In the genomic region with DNA sequence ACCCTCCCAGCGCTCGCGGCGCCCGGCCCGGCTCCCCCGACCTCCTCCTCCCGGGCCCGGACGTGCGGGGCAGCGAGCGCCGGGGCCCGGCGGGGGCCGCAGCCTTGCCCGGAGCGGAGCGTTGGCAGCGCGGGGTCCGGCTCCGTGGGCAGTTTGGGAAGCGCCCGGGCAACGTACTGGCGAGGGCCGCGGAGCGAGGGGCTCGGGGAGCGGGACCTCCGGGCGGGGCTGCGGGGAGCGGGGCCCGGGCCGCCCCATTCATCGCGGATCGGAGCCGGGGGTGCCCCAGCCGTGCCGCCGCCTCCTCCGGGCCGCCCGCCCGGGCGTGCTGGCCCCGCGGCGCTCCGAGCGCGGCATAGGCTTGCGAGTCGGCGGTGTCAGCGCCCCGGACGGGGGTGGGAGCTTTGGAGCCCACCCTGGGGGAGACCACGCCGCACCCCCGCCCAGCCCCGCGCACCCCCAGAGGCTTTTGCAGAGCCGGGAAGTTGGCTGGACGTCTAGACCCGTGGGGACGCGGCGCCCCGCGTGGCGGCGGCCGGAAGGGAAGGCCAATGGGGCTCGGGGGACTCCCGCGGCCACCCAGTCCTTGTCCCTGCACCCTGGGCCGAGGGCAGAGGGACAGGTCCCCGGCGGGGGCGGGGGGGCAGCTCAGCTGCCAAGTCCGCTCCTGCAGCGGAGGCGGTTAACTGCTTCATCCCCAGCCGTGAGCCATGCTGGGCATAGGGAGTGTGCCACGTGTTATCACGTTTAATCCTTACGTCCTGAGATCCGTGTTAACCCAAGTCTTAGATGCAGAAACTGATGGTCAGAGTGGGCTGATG, we compare ENCODE assay signal across 9 cellular contexts. TPM values are rescaled to one million over a fixed set of nuclear protein-coding genes. Genes with fewer than 3 reads are reported as not detected.
A peak's percentile ranks its signal among the peaks of the same experiment; 100 is the strongest.
DNase-seq lines count a peak whose midpoint lies in the region; TF ChIP-seq lines count a peak whose summit lies in the region.
"Had no signal": no experiment of that assay in that cellular context is flagged by ENCODE, and none has a peak within 500 bp of the region (broad histone marks: within the 10 kb centered on the region; RNA-seq: fewer than 3 reads in every experiment).

No MANE protein-coding gene starts in this region.

- H3K27me3 ChIP-seq in hepatocyte (peaks cover 25% of the 10 kb centered on the region), skeletal muscle tissue (ENCODE audit: control insufficient read depth in 3 of 3, insufficient read depth in 3 of 3, low read length in 3 of 3) (peaks cover 3 to 13% (median 4%) of the 10 kb centered on the region in 3 donors)

- H3K4me1 ChIP-seq in hepatocyte (ENCODE audit: insufficient read depth) (peaks cover 4% of the 10 kb centered on the region), skeletal muscle tissue (ENCODE audit: control insufficient read depth in 3 of 3, insufficient read depth in 3 of 3, low read length in 3 of 3) (peaks cover 17 to 37% (median 28%) of the 10 kb centered on the region in 3 donors)

- H4K20me1 ChIP-seq in hepatocyte (ENCODE audit: insufficient read depth, poor library complexity, severe bottlenecking) = no peaks in the 10 kb centered on the region

- H3K79me2 ChIP-seq in hepatocyte = no peaks in the 10 kb centered on the region

- H3K9ac ChIP-seq in skeletal muscle tissue (ENCODE audit: low read depth in 1 of 3, low read length in 3 of 3) = peak overlapping the region in 1 of 3 donors; percentile 72

- H3K4me2 ChIP-seq in hepatocyte = peak overlapping the region; percentile 89

- no peak overlapping the region for H2AFZ ChIP-seq in hepatocyte

- DNase-seq in GM13976 (ENCODE audit: low spot score) (no peak), hepatocyte (ENCODE audit: low spot score) (peak; percentile 64), T-helper 9 cell (no peak), NCI-H510A treated with DMSO at 0.1 percent for 48 hours (lab: John Stamatoyannopoulos, UW) (no peak), activated gamma-delta T cell (lab: John Stamatoyannopoulos, UW) (no peak)
- peak; percentile 32 to 44 for DNase-seq in activated T-cell treated with anti-CD3 and anti-CD28 coated beads, Interleukin-2, amount 50 U/mL, for 48 hours
- DNase-seq in stimulated activated CD4-positive, alpha-beta T cell treated with anti-CD3 and anti-CD28 coated beads, Interleukin-4, amount 100 ng/mL, for 4 hours = no peak

- H3K27ac ChIP-seq in hepatocyte (no peak overlapping the region), skeletal muscle tissue (ENCODE audit: low read depth, low read length) (no peak overlapping the region)

- H3K9me3 ChIP-seq in hepatocyte (ENCODE audit: low read depth) (no peaks in the 10 kb centered on the region), skeletal muscle tissue (ENCODE audit: control insufficient read depth in 3 of 3, low read length in 3 of 3) (no peaks in the 10 kb centered on the region)

- in situ Hi-C loops in GM13976 (cut with MboI; ENCODE audit: low sequenced_read_pairs, unreplicated experiment) = no loop called here

- TF ChIP-seq CTCF in GM13976 (IDR thresholded peaks at IDR 0.05; ENCODE audit: borderline replicate concordance, control extremely low read depth, extremely low read depth, insufficient read depth, missing control alignments) (peak; percentile 11), hepatocyte (IDR thresholded peaks at IDR 0.05; ENCODE audit: poor library complexity) (peak; percentile 60)

- WGBS in hepatocyte (ENCODE audit: low lambda C conversion rate, missing lambda C conversion rate) = 3% methylated on average over 48 of the region's 94 CpGs

- H3K36me3 ChIP-seq in hepatocyte (replicated peaks; ENCODE audit: insufficient read depth, low read depth) (no peaks in the 10 kb centered on the region), skeletal muscle tissue (ENCODE audit: control insufficient read depth in 3 of 3, insufficient read depth in 3 of 3, low read length in 3 of 3) (no peaks in the 10 kb centered on the region)

- no peaks in the 10 kb centered on the region for H3K9me2 ChIP-seq in hepatocyte (replicated peaks; ENCODE audit: insufficient read depth)

- H3K4me3 ChIP-seq in hepatocyte (peak overlapping the region; percentile 33), skeletal muscle tissue (ENCODE audit: low read length in 3 of 3) (peak overlapping the region; percentile 39 to 66 (median 43))

RNA-seq across cellular contexts. Expression of a gene that starts 0.9 kb away (rescaled TPM):
- total RNA-seq in hepatocyte (0.72 and 1.0 TPM in 2 replicates), skeletal muscle tissue (3.7 TPM)
- 0.94 and 1.3 TPM in 2 replicates for polyA plus RNA-seq in hepatocyte
- total RNA-seq: SK-MEL-5 had no signal

Comparison
In these comparisons a context has a peak if more than half of its experiments do, and no peak if none do; other contexts are left out.
1. DNase-seq: peak in activated T-cell treated with anti-CD3 and anti-CD28 coated beads, Interleukin-2, amount 50 U/mL, for 48 hours (2 of 2) and hepatocyte (single experiment); none in GM13976 (single experiment), T-helper 9 cell (single experiment), NCI-H510A treated with DMSO at 0.1 percent for 48 hours (single experiment), activated gamma-delta T cell (single experiment) and stimulated activated CD4-positive, alpha-beta T cell treated with anti-CD3 and anti-CD28 coated beads, Interleukin-4, amount 100 ng/mL, for 4 hours (0 of 2).